Comparison of ENCODE assay signal across 18 cellular contexts in the genomic region with DNA sequence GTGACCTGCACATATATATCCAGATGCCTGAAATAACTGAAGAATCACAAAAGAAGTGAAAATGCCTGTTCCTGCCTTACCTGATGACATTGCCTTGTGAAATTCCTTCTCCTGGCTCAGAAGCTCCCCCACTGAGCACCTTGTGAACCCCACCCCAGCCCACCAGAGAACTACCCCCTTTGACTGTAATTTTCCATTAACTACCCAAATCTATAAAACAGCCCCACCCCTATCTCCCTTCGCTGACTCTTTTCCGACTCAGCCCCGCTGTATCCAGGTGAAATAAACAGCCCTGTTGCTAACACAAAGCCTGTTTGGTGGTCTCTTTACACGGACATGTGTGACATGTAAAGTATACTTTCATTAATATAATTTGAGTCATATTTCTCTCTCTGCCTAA.
DNase-seq lines count a peak whose midpoint lies in the region; ATAC-seq and TF ChIP-seq lines count a peak whose summit lies in the region.
"Had no signal": no experiment of that assay in that cellular context is flagged by ENCODE, and none has a peak within 500 bp of the region (broad histone marks: within the 10 kb centered on the region; RNA-seq: fewer than 3 reads in every experiment).

No MANE protein-coding gene starts in this region.

- peaks cover 3% of the 10 kb centered on the region for H3K9me3 ChIP-seq in iPS-18a (ENCODE audit: control insufficient read depth, low read depth, low read length)
- H3K9me3 ChIP-seq: A549, BE2C had no signal

- peak overlapping the region; percentile 48 for H3K4me3 Mint-ChIP-seq in WTC11
- H3K4me3 Mint-ChIP-seq in activated naive CD8-positive, alpha-beta T cell treated with anti-CD3 and anti-CD28 coated beads for 36 hours: no peak overlapping the region
- H3K4me3 Mint-ChIP-seq in activated CD4-positive, alpha-beta memory T cell treated with anti-CD3 and anti-CD28 coated beads, Interleukin-2, amount 10 ng/mL, durations not matched to agents 7 days and 5 days: no peak overlapping the region
- H3K4me3 Mint-ChIP-seq: IgD-negative memory B cell had no signal

- peak overlapping the region; percentile 63 for H3K9ac ChIP-seq in iPS-18a (ENCODE audit: low read length)

- peak overlapping the region; percentile 55 for H3K27ac ChIP-seq in iPS-18a (ENCODE audit: low read length)
- H3K27ac ChIP-seq: A549, C4-2B had no signal

- peak; percentile 50 for ATAC-seq in WTC11
- no peak for ATAC-seq in GM18858 (IDR thresholded peaks at IDR 0.05; ENCODE audit: unreplicated experiment)
- ATAC-seq: A549 had no signal

- H3K36me3 ChIP-seq in iPS-18a (ENCODE audit: control insufficient read depth, low read depth, low read length): no peaks in the 10 kb centered on the region
- H3K36me3 ChIP-seq: BE2C had no signal

- H3K4me1 ChIP-seq in iPS-18a (ENCODE audit: control insufficient read depth, low read depth, low read length): peaks cover 25% of the 10 kb centered on the region
- H3K4me1 ChIP-seq: A549, BE2C had no signal

- peaks cover 27% of the 10 kb centered on the region for H3K9me3 Mint-ChIP-seq in WTC11
- peaks cover 5% of the 10 kb centered on the region for H3K9me3 Mint-ChIP-seq in activated naive CD8-positive, alpha-beta T cell treated with anti-CD3 and anti-CD28 coated beads for 36 hours
- no peaks in the 10 kb centered on the region for H3K9me3 Mint-ChIP-seq in activated CD4-positive, alpha-beta memory T cell treated with anti-CD3 and anti-CD28 coated beads, Interleukin-2, amount 10 ng/mL, durations not matched to agents 7 days and 5 days

- CTCF ChIA-PET in WTC11 (lab: Charles Lee): no interaction called here
- CTCF ChIA-PET in activated CD4-positive, alpha-beta memory T cell treated with anti-CD3 and anti-CD28 coated beads, Interleukin-2, amount 10 ng/mL, durations not matched to agents 7 days and 5 days (lab: Charles Lee): no interaction called here

- no peak for TF ChIP-seq CTCF in WTC11 (IDR thresholded peaks at IDR 0.05)

- POLR2A ChIA-PET in WTC11 (lab: Charles Lee): no interaction called here
- POLR2A ChIA-PET in activated CD4-positive, alpha-beta memory T cell treated with anti-CD3 and anti-CD28 coated beads, Interleukin-2, amount 10 ng/mL, durations not matched to agents 7 days and 5 days (lab: Charles Lee): no interaction called here

- DNase-seq in HT-29 (ENCODE audit: low spot score): peak; percentile 51
- DNase-seq in WTC11 (ENCODE audit: low spot score): peak; percentile 19
- DNase-seq in activated naive CD8-positive, alpha-beta T cell treated with anti-CD3 and anti-CD28 coated beads for 36 hours: no peak
- no peak for DNase-seq in head of caudate nucleus
- no peak for DNase-seq in activated CD4-positive, alpha-beta memory T cell treated with anti-CD3 and anti-CD28 coated beads, Interleukin-2, amount 10 ng/mL, durations not matched to agents 7 days and 5 days
- DNase-seq: BE2C; CD4-positive, alpha-beta memory T cell; COR-L47; DMS153; DMS79 treated with DMSO at 0.1 percent for 48 hours; EL; GDM1; KG1 had no signal

- H3K4me1 Mint-ChIP-seq in WTC11: peaks cover 60% of the 10 kb centered on the region
- H3K4me1 Mint-ChIP-seq in activated naive CD8-positive, alpha-beta T cell treated with anti-CD3 and anti-CD28 coated beads for 36 hours: no peaks in the 10 kb centered on the region
- no peaks in the 10 kb centered on the region for H3K4me1 Mint-ChIP-seq in activated CD4-positive, alpha-beta memory T cell treated with anti-CD3 and anti-CD28 coated beads, Interleukin-2, amount 10 ng/mL, durations not matched to agents 7 days and 5 days
- H3K4me1 Mint-ChIP-seq: CD4-positive, alpha-beta memory T cell; IgD-negative memory B cell had no signal

- H3K36me3 Mint-ChIP-seq in WTC11: peaks cover 48% of the 10 kb centered on the region
- H3K36me3 Mint-ChIP-seq in activated naive CD8-positive, alpha-beta T cell treated with anti-CD3 and anti-CD28 coated beads for 36 hours: no peaks in the 10 kb centered on the region
- H3K36me3 Mint-ChIP-seq in activated CD4-positive, alpha-beta memory T cell treated with anti-CD3 and anti-CD28 coated beads, Interleukin-2, amount 10 ng/mL, durations not matched to agents 7 days and 5 days (ENCODE audit: low read depth): no peaks in the 10 kb centered on the region
- H3K36me3 Mint-ChIP-seq: CD4-positive, alpha-beta memory T cell; IgD-negative memory B cell had no signal

- H3K27me3 Mint-ChIP-seq in WTC11 (ENCODE audit: low read depth): peaks cover 2% of the 10 kb centered on the region; the same call in 1 of the 2 replicates
- no peaks in the 10 kb centered on the region for H3K27me3 Mint-ChIP-seq in activated naive CD8-positive, alpha-beta T cell treated with anti-CD3 and anti-CD28 coated beads for 36 hours
- H3K27me3 Mint-ChIP-seq in activated CD4-positive, alpha-beta memory T cell treated with anti-CD3 and anti-CD28 coated beads, Interleukin-2, amount 10 ng/mL, durations not matched to agents 7 days and 5 days: no peaks in the 10 kb centered on the region
- H3K27me3 Mint-ChIP-seq: CD4-positive, alpha-beta memory T cell; IgD-negative memory B cell had no signal

- intact Hi-C loops in head of caudate nucleus (cut with DNase I): no loop called here

- peak overlapping the region; percentile 6 for H3K4me3 ChIP-seq in iPS-18a (ENCODE audit: low read length)
- H3K4me3 ChIP-seq: A549 had no signal

- no peaks in the 10 kb centered on the region for H3K27me3 ChIP-seq in iPS-18a (ENCODE audit: control insufficient read depth, insufficient read depth, low read length)
- H3K27me3 ChIP-seq: BE2C had no signal

- H3K27ac Mint-ChIP-seq in WTC11: peak overlapping the region; percentile 99
- H3K27ac Mint-ChIP-seq in activated naive CD8-positive, alpha-beta T cell treated with anti-CD3 and anti-CD28 coated beads for 36 hours: no peak overlapping the region
- no peak overlapping the region for H3K27ac Mint-ChIP-seq in activated CD4-positive, alpha-beta memory T cell treated with anti-CD3 and anti-CD28 coated beads, Interleukin-2, amount 10 ng/mL, durations not matched to agents 7 days and 5 days
- H3K27ac Mint-ChIP-seq: CD4-positive, alpha-beta memory T cell; IgD-negative memory B cell had no signal

TF ChIP-seq in WTC11, 78 proteins besides CTCF, POLR2A, EP300 and RAD21:
- TF ChIP-seq, protein P1, sequence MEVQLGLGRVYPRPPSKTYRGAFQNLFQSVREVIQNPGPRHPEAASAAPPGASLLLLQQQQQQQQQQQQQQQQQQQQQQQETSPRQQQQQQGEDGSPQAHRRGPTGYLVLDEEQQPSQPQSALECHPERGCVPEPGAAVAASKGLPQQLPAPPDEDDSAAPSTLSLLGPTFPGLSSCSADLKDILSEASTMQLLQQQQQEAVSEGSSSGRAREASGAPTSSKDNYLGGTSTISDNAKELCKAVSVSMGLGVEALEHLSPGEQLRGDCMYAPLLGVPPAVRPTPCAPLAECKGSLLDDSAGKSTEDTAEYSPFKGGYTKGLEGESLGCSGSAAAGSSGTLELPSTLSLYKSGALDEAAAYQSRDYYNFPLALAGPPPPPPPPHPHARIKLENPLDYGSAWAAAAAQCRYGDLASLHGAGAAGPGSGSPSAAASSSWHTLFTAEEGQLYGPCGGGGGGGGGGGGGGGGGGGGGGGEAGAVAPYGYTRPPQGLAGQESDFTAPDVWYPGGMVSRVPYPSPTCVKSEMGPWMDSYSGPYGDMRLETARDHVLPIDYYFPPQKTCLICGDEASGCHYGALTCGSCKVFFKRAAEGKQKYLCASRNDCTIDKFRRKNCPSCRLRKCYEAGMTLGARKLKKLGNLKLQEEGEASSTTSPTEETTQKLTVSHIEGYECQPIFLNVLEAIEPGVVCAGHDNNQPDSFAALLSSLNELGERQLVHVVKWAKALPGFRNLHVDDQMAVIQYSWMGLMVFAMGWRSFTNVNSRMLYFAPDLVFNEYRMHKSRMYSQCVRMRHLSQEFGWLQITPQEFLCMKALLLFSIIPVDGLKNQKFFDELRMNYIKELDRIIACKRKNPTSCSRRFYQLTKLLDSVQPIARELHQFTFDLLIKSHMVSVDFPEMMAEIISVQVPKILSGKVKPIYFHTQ (CRISPR knock-in tag; IDR thresholded peaks at IDR 0.05): no peak
- no peak for TF ChIP-seq PRRX2 (CRISPR knock-in tag; IDR thresholded peaks at IDR 0.05)
- TF ChIP-seq, protein P2, sequence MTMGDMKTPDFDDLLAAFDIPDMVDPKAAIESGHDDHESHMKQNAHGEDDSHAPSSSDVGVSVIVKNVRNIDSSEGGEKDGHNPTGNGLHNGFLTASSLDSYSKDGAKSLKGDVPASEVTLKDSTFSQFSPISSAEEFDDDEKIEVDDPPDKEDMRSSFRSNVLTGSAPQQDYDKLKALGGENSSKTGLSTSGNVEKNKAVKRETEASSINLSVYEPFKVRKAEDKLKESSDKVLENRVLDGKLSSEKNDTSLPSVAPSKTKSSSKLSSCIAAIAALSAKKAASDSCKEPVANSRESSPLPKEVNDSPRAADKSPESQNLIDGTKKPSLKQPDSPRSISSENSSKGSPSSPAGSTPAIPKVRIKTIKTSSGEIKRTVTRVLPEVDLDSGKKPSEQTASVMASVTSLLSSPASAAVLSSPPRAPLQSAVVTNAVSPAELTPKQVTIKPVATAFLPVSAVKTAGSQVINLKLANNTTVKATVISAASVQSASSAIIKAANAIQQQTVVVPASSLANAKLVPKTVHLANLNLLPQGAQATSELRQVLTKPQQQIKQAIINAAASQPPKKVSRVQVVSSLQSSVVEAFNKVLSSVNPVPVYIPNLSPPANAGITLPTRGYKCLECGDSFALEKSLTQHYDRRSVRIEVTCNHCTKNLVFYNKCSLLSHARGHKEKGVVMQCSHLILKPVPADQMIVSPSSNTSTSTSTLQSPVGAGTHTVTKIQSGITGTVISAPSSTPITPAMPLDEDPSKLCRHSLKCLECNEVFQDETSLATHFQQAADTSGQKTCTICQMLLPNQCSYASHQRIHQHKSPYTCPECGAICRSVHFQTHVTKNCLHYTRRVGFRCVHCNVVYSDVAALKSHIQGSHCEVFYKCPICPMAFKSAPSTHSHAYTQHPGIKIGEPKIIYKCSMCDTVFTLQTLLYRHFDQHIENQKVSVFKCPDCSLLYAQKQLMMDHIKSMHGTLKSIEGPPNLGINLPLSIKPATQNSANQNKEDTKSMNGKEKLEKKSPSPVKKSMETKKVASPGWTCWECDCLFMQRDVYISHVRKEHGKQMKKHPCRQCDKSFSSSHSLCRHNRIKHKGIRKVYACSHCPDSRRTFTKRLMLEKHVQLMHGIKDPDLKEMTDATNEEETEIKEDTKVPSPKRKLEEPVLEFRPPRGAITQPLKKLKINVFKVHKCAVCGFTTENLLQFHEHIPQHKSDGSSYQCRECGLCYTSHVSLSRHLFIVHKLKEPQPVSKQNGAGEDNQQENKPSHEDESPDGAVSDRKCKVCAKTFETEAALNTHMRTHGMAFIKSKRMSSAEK (CRISPR knock-in tag; IDR thresholded peaks at IDR 0.05; ENCODE audit: borderline replicate concordance): no peak
- no peak for TF ChIP-seq NR1H2 (CRISPR knock-in tag; IDR thresholded peaks at IDR 0.05)
- no peak for TF ChIP-seq GABPB1 (CRISPR knock-in tag; IDR thresholded peaks at IDR 0.05)
- TF ChIP-seq TCF7 (CRISPR knock-in tag; IDR thresholded peaks at IDR 0.05; ENCODE audit: low read depth): no peak
- no peak for TF ChIP-seq TP53 (CRISPR knock-in tag; IDR thresholded peaks at IDR 0.05)
- TF ChIP-seq OVOL2 (CRISPR knock-in tag; IDR thresholded peaks at IDR 0.05; ENCODE audit: borderline replicate concordance): no peak

Comparison
In these comparisons a context has a peak if more than half of its experiments do, and no peak if none do; other contexts are left out.
1. DNase-seq: peak in HT-29 (single experiment) and WTC11 (single experiment); none in activated naive CD8-positive, alpha-beta T cell treated with anti-CD3 and anti-CD28 coated beads for 36 hours (single experiment), head of caudate nucleus (0 of 42) and activated CD4-positive, alpha-beta memory T cell treated with anti-CD3 and anti-CD28 coated beads, Interleukin-2, amount 10 ng/mL, durations not matched to agents 7 days and 5 days (single experiment).